In the genomic region with DNA sequence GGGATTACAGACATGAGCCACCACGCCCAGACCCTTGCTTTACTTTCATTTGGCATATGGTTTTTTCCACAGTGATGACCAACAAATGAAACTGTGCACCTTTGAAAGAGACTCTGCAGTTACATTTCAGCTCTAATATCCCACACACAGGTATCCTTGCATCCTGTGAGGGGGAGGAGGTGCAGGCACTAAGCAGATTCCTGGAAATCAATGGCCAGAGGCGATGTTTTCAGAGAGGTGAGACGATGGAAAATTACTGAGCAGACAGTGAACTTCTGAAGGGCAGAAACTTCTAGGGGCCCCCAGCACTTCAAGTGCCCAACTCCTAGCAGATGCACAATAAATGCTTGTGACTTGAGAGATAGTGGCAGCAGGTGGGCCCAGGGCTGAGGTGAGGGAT, we compare ENCODE assay signal across 26 cellular contexts.
"Had no signal": no experiment of that assay in that cellular context is flagged by ENCODE, and none has a peak within 500 bp of the region (broad histone marks: within the 10 kb centered on the region; RNA-seq: fewer than 3 reads in every experiment).

No MANE protein-coding gene starts in this region.

- DNase-seq: activated CD4-positive, alpha-beta memory T cell treated with anti-CD3 and anti-CD28 coated beads for 36 hours; activated CD4-positive, alpha-beta T cell treated with anti-CD3 and anti-CD28 coated beads, Interleukin-2, amount 10 ng/mL, durations not matched to agents 24 days and 14 days; activated CD4-positive, CD25-positive, alpha-beta regulatory T cell treated with anti-CD3 and anti-CD28 coated beads, Interleukin-2, amount 50 U/mL, for 72 hours; activated T-cell treated with anti-CD3 and anti-CD28 coated beads, Interleukin-2, amount 50 U/mL, for 48 hours; dorsolateral prefrontal cortex; effector memory CD8-positive, alpha-beta T cell; erythroblast; gastrocnemius medialis; glutamatergic neuron; left cardiac atrium; midbrain; naive thymus-derived CD4-positive, alpha-beta T cell; occipital lobe; right cardiac atrium; spleen; stimulated activated naive CD4-positive, alpha-beta T cell; T-helper 2 cell; transverse colon had no signal

- H3K27ac Mint-ChIP-seq: activated CD4-positive, alpha-beta memory T cell treated with anti-CD3 and anti-CD28 coated beads for 36 hours; activated CD4-positive, alpha-beta T cell treated with anti-CD3 and anti-CD28 coated beads, Interleukin-2, amount 10 ng/mL, durations not matched to agents 24 days and 14 days; activated naive CD8-positive, alpha-beta T cell; activated T-helper 2 cell treated with anti-CD3 and anti-CD28 coated beads, Interferon-gamma antibody, Interleukin-2, Interleukin-4, amounts not matched to agents 10 μg/mL and 5 μg/mL and 100 μg/mL, durations not matched to agents 14 hours and 24 hours and 36 hours; brain; effector memory CD8-positive, alpha-beta T cell; naive thymus-derived CD4-positive, alpha-beta T cell had no signal

- H3K9ac ChIP-seq: parathyroid adenoma had no signal

- H3K4me1 ChIP-seq: ascending aorta, gastrocnemius medialis, parathyroid adenoma, spleen, transverse colon had no signal

- H2AFZ ChIP-seq: parathyroid adenoma had no signal

- H3K4me3 Mint-ChIP-seq: activated CD4-positive, alpha-beta memory T cell treated with anti-CD3 and anti-CD28 coated beads for 36 hours; activated CD4-positive, alpha-beta T cell treated with anti-CD3 and anti-CD28 coated beads, Interleukin-2, amount 10 ng/mL, durations not matched to agents 24 days and 14 days; activated naive CD8-positive, alpha-beta T cell; brain; effector memory CD8-positive, alpha-beta T cell; naive thymus-derived CD4-positive, alpha-beta T cell; neural crest cell had no signal

- H3K4me3 ChIP-seq: ascending aorta, coronary artery, dorsolateral prefrontal cortex, gastrocnemius medialis, spleen, transverse colon had no signal

- H3K36me3 ChIP-seq: ascending aorta, gastrocnemius medialis, transverse colon had no signal

- FAIRE-seq: islet of Langerhans had no signal

- H3K4me1 Mint-ChIP-seq: brain had no signal

- H3K27me3 ChIP-seq: ascending aorta, dorsolateral prefrontal cortex, gastrocnemius medialis, spleen, transverse colon had no signal

- H3K9me3 ChIP-seq: ascending aorta, gastrocnemius medialis, spleen, transverse colon had no signal

- H3K9me3 Mint-ChIP-seq: activated CD4-positive, alpha-beta memory T cell treated with anti-CD3 and anti-CD28 coated beads for 36 hours; activated CD4-positive, alpha-beta T cell treated with anti-CD3 and anti-CD28 coated beads, Interleukin-2, amount 10 ng/mL, durations not matched to agents 24 days and 14 days; activated T-helper 2 cell treated with anti-CD3 and anti-CD28 coated beads, Interferon-gamma antibody, Interleukin-2, Interleukin-4, amounts not matched to agents 10 μg/mL and 5 μg/mL and 100 μg/mL, durations not matched to agents 14 hours and 24 hours and 36 hours; brain; effector memory CD8-positive, alpha-beta T cell; naive thymus-derived CD4-positive, alpha-beta T cell; neural crest cell had no signal

- H3K79me2 ChIP-seq: parathyroid adenoma had no signal

- H3K27me3 Mint-ChIP-seq: activated CD4-positive, alpha-beta memory T cell treated with anti-CD3 and anti-CD28 coated beads for 36 hours; activated CD4-positive, alpha-beta T cell treated with anti-CD3 and anti-CD28 coated beads, Interleukin-2, amount 10 ng/mL, durations not matched to agents 24 days and 14 days; activated naive CD8-positive, alpha-beta T cell; brain; effector memory CD8-positive, alpha-beta T cell; naive thymus-derived CD4-positive, alpha-beta T cell had no signal

- H3K36me3 Mint-ChIP-seq: activated CD4-positive, alpha-beta memory T cell treated with anti-CD3 and anti-CD28 coated beads for 36 hours; brain had no signal

- ATAC-seq: effector memory CD8-positive, alpha-beta T cell; gastrocnemius medialis; left cardiac atrium; naive thymus-derived CD4-positive, alpha-beta T cell; right cardiac atrium had no signal

- H3K27ac ChIP-seq: ascending aorta, coronary artery, dorsolateral prefrontal cortex, gastrocnemius medialis, parathyroid adenoma, spleen, transverse colon had no signal
